In genomic region chr1:98048234-98048633, GRCh38 we compare ENCODE assay signal across 8 cellular contexts.
DNase-seq lines count a peak whose midpoint lies in the region; ATAC-seq, FAIRE-seq and TF ChIP-seq lines count a peak whose summit lies in the region.

No MANE protein-coding gene starts in this region.

- no peak overlapping the region for H3K27ac Mint-ChIP-seq in CD4-positive, CD25-positive, alpha-beta regulatory T cell
- no peak overlapping the region for H3K27ac Mint-ChIP-seq in activated CD4-positive, alpha-beta memory T cell treated with anti-CD3 and anti-CD28 coated beads, Interleukin-2, amount 10 ng/mL, durations not matched to agents 7 days and 5 days
- H3K27ac Mint-ChIP-seq in endodermal cell, result no peak overlapping the region

- POLR2A ChIA-PET in activated CD4-positive, alpha-beta memory T cell treated with anti-CD3 and anti-CD28 coated beads, Interleukin-2, amount 10 ng/mL, durations not matched to agents 7 days and 5 days (lab: Charles Lee), result interaction anchor here (2.7 kb wide), 1 partner anchor 128 kb away, joined by 24 read pairs; the partner anchor contains the start of gene DPYD

- H2BK120ac ChIP-seq in mesenchymal stem cell (ENCODE audit: low read depth, low read length), result no peak overlapping the region

- H3K27ac ChIP-seq in CD4-positive, CD25-positive, alpha-beta regulatory T cell (ENCODE audit: insufficient read depth, low read length, poor library complexity, severe bottlenecking), result no peak overlapping the region
- no peak overlapping the region for H3K27ac ChIP-seq in endodermal cell (ENCODE audit: low read depth, low read length)
- no peak overlapping the region for H3K27ac ChIP-seq in mesenchymal stem cell (ENCODE audit: low read length, poor library complexity, severe bottlenecking)

- H2BK12ac ChIP-seq in mesenchymal stem cell (ENCODE audit: low read length in 2 of 2), result no peak overlapping the region

- H3K9me3 Mint-ChIP-seq in CD4-positive, CD25-positive, alpha-beta regulatory T cell, result peaks cover 0 to 7% (median 0%) of the 10 kb centered on the region in 7 donors
- no peaks in the 10 kb centered on the region for H3K9me3 Mint-ChIP-seq in activated CD4-positive, alpha-beta memory T cell treated with anti-CD3 and anti-CD28 coated beads, Interleukin-2, amount 10 ng/mL, durations not matched to agents 7 days and 5 days
- H3K9me3 Mint-ChIP-seq in endodermal cell, result no peaks in the 10 kb centered on the region

- no peaks in the 10 kb centered on the region for H3K79me1 ChIP-seq in mesenchymal stem cell (replicated peaks; ENCODE audit: low read length, poor library complexity, severe bottlenecking)

- no peaks in the 10 kb centered on the region for H3K36me3 Mint-ChIP-seq in CD4-positive, CD25-positive, alpha-beta regulatory T cell
- peaks cover 3% of the 10 kb centered on the region for H3K36me3 Mint-ChIP-seq in activated CD4-positive, alpha-beta memory T cell treated with anti-CD3 and anti-CD28 coated beads, Interleukin-2, amount 10 ng/mL, durations not matched to agents 7 days and 5 days (ENCODE audit: low read depth)
- H3K36me3 Mint-ChIP-seq in endodermal cell (ENCODE audit: low read depth), result no peaks in the 10 kb centered on the region

- peaks cover 24% of the 10 kb centered on the region for H3K4me1 ChIP-seq in CD4-positive, CD25-positive, alpha-beta regulatory T cell (ENCODE audit: control insufficient read depth, insufficient read depth, low read length, poor library complexity, severe bottlenecking)
- H3K4me1 ChIP-seq in endodermal cell (ENCODE audit: control insufficient read depth, insufficient read depth, low read length), result no peaks in the 10 kb centered on the region
- H3K4me1 ChIP-seq in mesenchymal stem cell (ENCODE audit: control insufficient read depth, insufficient read depth, low read depth, low read length), result peaks cover 12% of the 10 kb centered on the region

- peak overlapping the region; percentile 54 for H3K4me2 ChIP-seq in mesenchymal stem cell (ENCODE audit: low read length, poor library complexity, severe bottlenecking)

- H3K23ac ChIP-seq in mesenchymal stem cell (ENCODE audit: low read length in 2 of 2), result no peak overlapping the region

- H3K14ac ChIP-seq in mesenchymal stem cell (ENCODE audit: low read length in 2 of 2), result no peak overlapping the region

- H3K27me3 ChIP-seq in CD4-positive, CD25-positive, alpha-beta regulatory T cell (ENCODE audit: control insufficient read depth, insufficient read depth, low read length), result peaks cover 70% of the 10 kb centered on the region
- H3K27me3 ChIP-seq in endodermal cell (ENCODE audit: control insufficient read depth, insufficient read depth, low read length, poor library complexity, severe bottlenecking), result peaks cover 99% of the 10 kb centered on the region
- peaks cover 12 to 26% of the 10 kb centered on the region in 2 experiments for H3K27me3 ChIP-seq in mesenchymal stem cell (ENCODE audit: control insufficient read depth in 1 of 2, insufficient read depth in 1 of 2, low read length in 2 of 2)

- peak; percentile 22 for TF ChIP-seq CTCF in endodermal cell (conservative IDR thresholded peaks at IDR 0.05)

- CTCF ChIA-PET in activated CD4-positive, alpha-beta memory T cell treated with anti-CD3 and anti-CD28 coated beads, Interleukin-2, amount 10 ng/mL, durations not matched to agents 7 days and 5 days (lab: Charles Lee), result interaction anchor here (0.9 to 1.6 kb wide), 6 partner anchors 9 to 421 kb away, joined by 3 to 5 read pairs (median 4); partner anchors contain the start of gene DPYD

- H2BK5ac ChIP-seq in mesenchymal stem cell (ENCODE audit: low read depth, low read length, poor library complexity, severe bottlenecking), result no peak overlapping the region

- H2BK15ac ChIP-seq in mesenchymal stem cell (ENCODE audit: low read depth, poor library complexity, severe bottlenecking), result no peak overlapping the region

- FAIRE-seq in H54 (lab: Jason Lieb, UNC), result peak; percentile 93

- peaks cover 94% of the 10 kb centered on the region for H3K27me3 Mint-ChIP-seq in CD4-positive, CD25-positive, alpha-beta regulatory T cell
- H3K27me3 Mint-ChIP-seq in activated CD4-positive, alpha-beta memory T cell treated with anti-CD3 and anti-CD28 coated beads, Interleukin-2, amount 10 ng/mL, durations not matched to agents 7 days and 5 days, result peaks cover 73% of the 10 kb centered on the region
- peaks cover 99% of the 10 kb centered on the region for H3K27me3 Mint-ChIP-seq in endodermal cell (ENCODE audit: insufficient read depth)

- ATAC-seq in CD4-positive, CD25-positive, alpha-beta regulatory T cell (ENCODE audit: low read depth in 2 of 2), result peak; percentile 59 to 71
- no peak for ATAC-seq in GM19467 (IDR thresholded peaks at IDR 0.05; ENCODE audit: unreplicated experiment)

- H4K91ac ChIP-seq in mesenchymal stem cell (ENCODE audit: low read length), result no peak overlapping the region

- peaks cover 0 to 43% (median 26%) of the 10 kb centered on the region in 4 donors for H3K4me1 Mint-ChIP-seq in CD4-positive, CD25-positive, alpha-beta regulatory T cell
- H3K4me1 Mint-ChIP-seq in activated CD4-positive, alpha-beta memory T cell treated with anti-CD3 and anti-CD28 coated beads, Interleukin-2, amount 10 ng/mL, durations not matched to agents 7 days and 5 days, result peaks cover 42% of the 10 kb centered on the region
- peaks cover 21% of the 10 kb centered on the region for H3K4me1 Mint-ChIP-seq in endodermal cell

- H2AFZ ChIP-seq in mesenchymal stem cell (ENCODE audit: low read depth, low read length), result no peak overlapping the region

- no peak overlapping the region for H3K4me3 ChIP-seq in CD4-positive, CD25-positive, alpha-beta regulatory T cell (ENCODE audit: low read depth, low read length)
- H3K4me3 ChIP-seq in endodermal cell (ENCODE audit: low read length) (peak overlapping the region; percentile 72), mesenchymal stem cell (ENCODE audit: insufficient read depth in 1 of 2, low read depth in 1 of 2, low read length in 2 of 2) (peak overlapping the region in 1 of 2 experiments; percentile 72)

- peaks cover 0 to 2% of the 10 kb centered on the region in 2 experiments for H3K9me3 ChIP-seq in CD4-positive, CD25-positive, alpha-beta regulatory T cell (ENCODE audit: control insufficient read depth in 2 of 2, low read length in 2 of 2)
- H3K9me3 ChIP-seq in endodermal cell (ENCODE audit: control insufficient read depth, low read length), result no peaks in the 10 kb centered on the region
- no peaks in the 10 kb centered on the region for H3K9me3 ChIP-seq in mesenchymal stem cell (ENCODE audit: control insufficient read depth, low read length)

- no peak overlapping the region for H2AK5ac ChIP-seq in mesenchymal stem cell (ENCODE audit: low read length, severe bottlenecking)

- DNase-seq in CD4-positive, CD25-positive, alpha-beta regulatory T cell, result peak in 2 of 3 donors; percentile 62 to 63
- DNase-seq in H54 (ENCODE audit: insufficient read length, low spot score) (no peak), NCI-H2227 (lab: John Stamatoyannopoulos, UW; ENCODE audit: unreplicated experiment) (peak; percentile 79), endodermal cell (peak; percentile 96), mesenchymal stem cell (peak; percentile 85)
- DNase-seq in activated CD4-positive, alpha-beta memory T cell treated with anti-CD3 and anti-CD28 coated beads, Interleukin-2, amount 10 ng/mL, durations not matched to agents 7 days and 5 days, result peak; percentile 78
- DNase-seq in stimulated activated CD8-positive, alpha-beta memory T cell treated with anti-CD3 and anti-CD28 coated beads, Interleukin-15, amount 100 ng/mL, for 48 hours (ENCODE audit: low read depth in 2 of 2), result peak; percentile 49 to 53

- no peak overlapping the region for H3K18ac ChIP-seq in mesenchymal stem cell (ENCODE audit: low read depth in 1 of 2, low read length in 2 of 2)

- H3K4ac ChIP-seq in mesenchymal stem cell (ENCODE audit: low read depth in 1 of 2, low read length in 2 of 2), result no peak overlapping the region

- peak overlapping the region in 2 of 4 donors; percentile 47 to 82 for H3K4me3 Mint-ChIP-seq in CD4-positive, CD25-positive, alpha-beta regulatory T cell
- H3K4me3 Mint-ChIP-seq in activated CD4-positive, alpha-beta memory T cell treated with anti-CD3 and anti-CD28 coated beads, Interleukin-2, amount 10 ng/mL, durations not matched to agents 7 days and 5 days, result peak overlapping the region; percentile 9
- H3K4me3 Mint-ChIP-seq in endodermal cell, result no peak overlapping the region

- H4K8ac ChIP-seq in mesenchymal stem cell (ENCODE audit: low read length), result no peak overlapping the region

- no peak overlapping the region for H3K9ac ChIP-seq in endodermal cell (ENCODE audit: extremely low read depth, low read length, poor library complexity, severe bottlenecking)
- H3K9ac ChIP-seq in mesenchymal stem cell (ENCODE audit: low read length), result no peak overlapping the region

- no peak for TF ChIP-seq POLR2A in H54 (IDR thresholded peaks at IDR 0.05; ENCODE audit: low read depth, low read length)

- no peaks in the 10 kb centered on the region for H3K36me3 ChIP-seq in CD4-positive, CD25-positive, alpha-beta regulatory T cell (ENCODE audit: control insufficient read depth, insufficient read depth, low read length)
- H3K36me3 ChIP-seq in endodermal cell (ENCODE audit: control insufficient read depth, insufficient read depth, low read length) (no peaks in the 10 kb centered on the region), mesenchymal stem cell (ENCODE audit: control insufficient read depth in 1 of 2, insufficient read depth in 2 of 2, low read depth in 1 of 2, low read length in 2 of 2) (no peaks in the 10 kb centered on the region)

- WGBS in endodermal cell (ENCODE audit: insufficient coverage in 1 of 2, insufficient read length in 1 of 2), 2 experiments, result 2% methylated on average over 10 to 15 of the region's 15 CpGs
- under 1% methylated on average over 15 of the region's 15 CpGs for WGBS in mesenchymal stem cell
